24 cellular contexts compared by ENCODE assay signal in genomic region chr6:88910922-88911778, GRCh38. TPM values are rescaled to one million over a fixed set of nuclear protein-coding genes. Genes with fewer than 3 reads are reported as not detected.
DNase-seq lines count a peak whose midpoint lies in the region; ATAC-seq and TF ChIP-seq lines count a peak whose summit lies in the region.
"Had no signal": no experiment of that assay in that cellular context is flagged by ENCODE, and none has a peak within 500 bp of the region (broad histone marks: within the 10 kb centered on the region; RNA-seq: fewer than 3 reads in every experiment).

No MANE protein-coding gene starts in this region.

- in situ Hi-C loops in astrocyte of the cerebellum (cut with HindIII; ENCODE audit: low sequenced_read_pairs) = no loop called here

- H3K9me3 Mint-ChIP-seq in progenitor cell of endocrine pancreas (ENCODE audit: low read depth) = peaks cover 13% of the 10 kb centered on the region
- H3K9me3 Mint-ChIP-seq in activated CD4-positive, alpha-beta T cell treated with anti-CD3 and anti-CD28 coated beads for 36 hours (ENCODE audit: low read depth) = peaks cover 3% of the 10 kb centered on the region
- no peaks in the 10 kb centered on the region for H3K9me3 Mint-ChIP-seq in MCF 10A (ENCODE audit: unreplicated experiment)

- POLR2A ChIA-PET in activated CD4-positive, alpha-beta T cell treated with anti-CD3 and anti-CD28 coated beads for 36 hours (lab: Charles Lee) = no interaction called here
- POLR2A ChIA-PET in MCF 10A (lab: Yijun Ruan, JAX) = interaction anchor here (0.6 kb wide), 1 partner anchor 1339 kb away, joined by 3 read pairs; no protein-coding TSS in a partner anchor

- peak in 2 of 3 experiments; percentile 14 to 58 for DNase-seq in NCI-H1417 (lab: John Stamatoyannopoulos, UW)
- no peak for DNase-seq in NCI-H1417 treated with DMSO at 0.1 percent for 48 hours (lab: John Stamatoyannopoulos, UW)
- peak; percentile 2 for DNase-seq in NCI-H2107 (lab: John Stamatoyannopoulos, UW)
- peak; percentile 52 for DNase-seq in astrocyte of the cerebellum (ENCODE audit: low read depth)
- DNase-seq in progenitor cell of endocrine pancreas (ENCODE audit: low spot score, unreplicated experiment) = no peak
- DNase-seq in activated CD4-positive, alpha-beta T cell treated with anti-CD3 and anti-CD28 coated beads for 36 hours = no peak
- no peak for DNase-seq in MCF 10A (ENCODE audit: unreplicated experiment)
- no peak for DNase-seq in activated CD4-positive, CD25-positive, alpha-beta regulatory T cell treated with anti-CD3 and anti-CD28 coated beads, Interleukin-2, amount 50 U/mL, for 72 hours
- DNase-seq: activated CD4-positive, alpha-beta T cell treated with anti-CD3 and anti-CD28 coated beads for 1 hour; activated naive CD8-positive, alpha-beta T cell treated with anti-CD3 and anti-CD28 coated beads for 36 hours; Calu3; esophagus squamous epithelium; head of caudate nucleus; IMR-90; left ventricle myocardium inferior; RPMI8226; spleen; stimulated activated CD4-positive, alpha-beta T cell treated with anti-CD3 and anti-CD28 coated beads, Interleukin-4, amount 100 ng/mL, for 4 hours; uterus had no signal

- no peak overlapping the region for H3K4me3 Mint-ChIP-seq in progenitor cell of endocrine pancreas (ENCODE audit: low read depth)
- no peak overlapping the region for H3K4me3 Mint-ChIP-seq in activated CD4-positive, alpha-beta T cell treated with anti-CD3 and anti-CD28 coated beads for 36 hours
- no peak overlapping the region for H3K4me3 Mint-ChIP-seq in MCF 10A (ENCODE audit: unreplicated experiment)
- H3K4me3 Mint-ChIP-seq: activated naive CD8-positive, alpha-beta T cell treated with anti-CD3 and anti-CD28 coated beads for 36 hours; neural progenitor cell had no signal

- BruUV-seq in MCF 10A (replicated peaks; lab: Mats Ljungman, UMichigan) = no TSS peak

- H3K27me3 Mint-ChIP-seq in progenitor cell of endocrine pancreas (no peaks in the 10 kb centered on the region), MCF 10A (ENCODE audit: insufficient read depth, unreplicated experiment) (no peaks in the 10 kb centered on the region)
- no peaks in the 10 kb centered on the region for H3K27me3 Mint-ChIP-seq in activated CD4-positive, alpha-beta T cell treated with anti-CD3 and anti-CD28 coated beads for 36 hours
- H3K27me3 Mint-ChIP-seq: activated naive CD8-positive, alpha-beta T cell treated with anti-CD3 and anti-CD28 coated beads for 36 hours had no signal

- ATAC-seq in activated CD4-positive, alpha-beta T cell treated with anti-CD3 and anti-CD28 coated beads for 36 hours = no peak
- ATAC-seq: HCT116, SK-N-SH treated with all-trans-retinoic acid at 6 μM for 48 hours had no signal

- CTCF ChIA-PET in activated CD4-positive, alpha-beta T cell treated with anti-CD3 and anti-CD28 coated beads for 36 hours (lab: Charles Lee) = interaction anchor here (0.6 kb wide), 2 partner anchors 24 to 54 kb away, joined by 3 read pairs; no protein-coding TSS in a partner anchor
- CTCF ChIA-PET in MCF 10A (lab: Yijun Ruan, JAX) = no interaction called here

- intact Hi-C loops in activated CD4-positive, alpha-beta T cell treated with anti-CD3 and anti-CD28 coated beads for 36 hours (cut with DNase I, micrococcal nuclease) = no loop called here
- intact Hi-C loops in MCF 10A (cut with micrococcal nuclease) = no loop called here

- H3K36me3 Mint-ChIP-seq in progenitor cell of endocrine pancreas (ENCODE audit: insufficient read depth) (peaks cover 14% of the 10 kb centered on the region), MCF 10A (ENCODE audit: insufficient read depth, unreplicated experiment) (peaks cover 4% of the 10 kb centered on the region)
- H3K36me3 Mint-ChIP-seq in activated CD4-positive, alpha-beta T cell treated with anti-CD3 and anti-CD28 coated beads for 36 hours (ENCODE audit: low read depth) = peaks cover 22% of the 10 kb centered on the region

- peak overlapping the region; percentile 47 for H3K27ac Mint-ChIP-seq in progenitor cell of endocrine pancreas
- H3K27ac Mint-ChIP-seq in activated CD4-positive, alpha-beta T cell treated with anti-CD3 and anti-CD28 coated beads for 36 hours = no peak overlapping the region
- no peak overlapping the region for H3K27ac Mint-ChIP-seq in MCF 10A (ENCODE audit: low read depth, unreplicated experiment)
- H3K27ac Mint-ChIP-seq: activated naive CD8-positive, alpha-beta T cell treated with anti-CD3 and anti-CD28 coated beads for 36 hours; neural progenitor cell had no signal

- TF ChIP-seq CTCF in astrocyte of the cerebellum (IDR thresholded peaks at IDR 0.05; ENCODE audit: low read depth, low read length, missing control alignments) (no peak), progenitor cell of endocrine pancreas (IDR thresholded peaks at IDR 0.05; ENCODE audit: unreplicated experiment) (no peak), MCF 10A (IDR thresholded peaks at IDR 0.05; ENCODE audit: unreplicated experiment) (no peak)

- peaks cover 10% of the 10 kb centered on the region for H3K4me1 Mint-ChIP-seq in progenitor cell of endocrine pancreas (ENCODE audit: low read depth)
- H3K4me1 Mint-ChIP-seq in activated CD4-positive, alpha-beta T cell treated with anti-CD3 and anti-CD28 coated beads for 36 hours = peaks cover 52% of the 10 kb centered on the region
- H3K4me1 Mint-ChIP-seq in MCF 10A (ENCODE audit: insufficient read depth, unreplicated experiment) = peaks cover 6% of the 10 kb centered on the region
- H3K4me1 Mint-ChIP-seq: neural progenitor cell had no signal

- H3K4me3 ChIP-seq in astrocyte of the cerebellum (ENCODE audit: low read depth, low read length) = no peak overlapping the region
- H3K4me3 ChIP-seq: BLaER1 treated with 17β-estradiol and CSF1 and Interleukin-3, amounts not matched to agents 10 nM and 100 nM; cardiac muscle cell; esophagus squamous epithelium; left ventricle myocardium inferior; neural progenitor cell; spleen; uterus had no signal

RNA-seq across cellular contexts. Expression of gene RNGTT, which starts 52.3 kb away (rescaled TPM):
- total RNA-seq in progenitor cell of endocrine pancreas = 16.5 and 17.4 TPM in 2 replicates
- 10 to 100 TPM; 17.5 to 21.5 TPM for total RNA-seq in activated CD4-positive, alpha-beta T cell treated with anti-CD3 and anti-CD28 coated beads for 36 hours
- 14.6 and 20.6 TPM in 2 replicates for total RNA-seq in MCF 10A (2022)

Comparison
In these comparisons a context has a peak if more than half of its experiments do, and no peak if none do; other contexts are left out.
1. DNase-seq: peak in NCI-H1417 (2 of 3), NCI-H2107 (single experiment) and astrocyte of the cerebellum (single experiment); none in NCI-H1417 treated with DMSO at 0.1 percent for 48 hours (single experiment), progenitor cell of endocrine pancreas (single experiment), activated CD4-positive, alpha-beta T cell treated with anti-CD3 and anti-CD28 coated beads for 36 hours (single experiment), MCF 10A (single experiment) and activated CD4-positive, CD25-positive, alpha-beta regulatory T cell treated with anti-CD3 and anti-CD28 coated beads, Interleukin-2, amount 50 U/mL, for 72 hours (single experiment).